25 cellular contexts compared by ENCODE assay signal in genomic region chr6:69785697-69786096, GRCh38. TPM values are rescaled to one million over a fixed set of nuclear protein-coding genes. Genes with fewer than 3 reads are reported as not detected.
DNase-seq lines count a peak whose midpoint lies in the region; ATAC-seq, FAIRE-seq and TF ChIP-seq lines count a peak whose summit lies in the region.
"Had no signal": no experiment of that assay in that cellular context is flagged by ENCODE, and none has a peak within 500 bp of the region (broad histone marks: within the 10 kb centered on the region; RNA-seq: fewer than 3 reads in every experiment).

No MANE protein-coding gene starts in this region.

- no peak for DNase-seq in HepG2 (ENCODE audit: low spot score)
- DNase-seq in body of pancreas: no peak
- no peak for DNase-seq in memory B cell (ENCODE audit: low spot score in 2 of 2)
- DNase-seq in stimulated activated naive B cell treated with anti-CD40 and anti-IgM and Interleukin-4, amounts not matched to agents 10 μg/mL and 1 μg/mL and 100 μg/mL, for 72 hours: no peak
- DNase-seq in activated CD4-positive, alpha-beta T cell treated with anti-CD3 and anti-CD28 coated beads, Interleukin-2, amount 50 U/mL, for 4 hours: no peak
- DNase-seq: Caco-2; CD4-positive, alpha-beta memory T cell; KBM-7; NCI-H1105 treated with DMSO at 0.1 percent for 48 hours; NCI-H146; NCI-H1930; NCI-H2107; NCI-H446; NCI-H524 treated with DMSO at 0.1 percent for 48 hours; NCI-H774; Right ventricle myocardium superior; RPMI8226 had no signal

- TF ChIP-seq EP300 in HepG2 (IDR thresholded peaks at IDR 0.05; ENCODE audit: low read depth in 2 of 2, low read length in 2 of 2) (no peak), HepG2 (CRISPR knock-in tag; IDR thresholded peaks at IDR 0.05; ENCODE audit: borderline replicate concordance) (no peak)

- H3K4me1 ChIP-seq in liver (ENCODE audit: control insufficient read depth in 4 of 4, insufficient read depth in 4 of 4, low read length in 3 of 4) (peaks cover 7 to 36% (median 19%) of the 10 kb centered on the region in 4 donors), HepG2 (ENCODE audit: insufficient read depth, low read length) (peaks cover 10% of the 10 kb centered on the region), body of pancreas (peaks cover 71% of the 10 kb centered on the region)
- H3K4me1 ChIP-seq: SJSA1 had no signal

- no peaks in the 10 kb centered on the region for H3K79me2 ChIP-seq in HepG2 (ENCODE audit: insufficient read depth, low read length)

- H3K36me3 Mint-ChIP-seq in memory B cell: peaks cover 18% of the 10 kb centered on the region
- H3K36me3 Mint-ChIP-seq in stimulated activated naive B cell treated with anti-CD40 and anti-IgM and Interleukin-4, amounts not matched to agents 10 μg/mL and 1 μg/mL and 100 μg/mL, for 72 hours: peaks cover 33 to 41% of the 10 kb centered on the region in 2 donors

- H3K36me3 ChIP-seq in liver (ENCODE audit: control insufficient read depth in 4 of 4, insufficient read depth in 3 of 4, low read depth in 1 of 4, low read length in 3 of 4) (peaks cover 0 to 5% (median 4%) of the 10 kb centered on the region in 4 donors), HepG2 (replicated peaks in 1 of 2; ENCODE audit: control insufficient read depth in 1 of 2, insufficient read depth in 2 of 2, low read length in 2 of 2) (peaks cover 0 to 6% of the 10 kb centered on the region in 2 experiments; a peak in 1 of 5 replicates), body of pancreas (replicated peaks in 1 of 2; ENCODE audit: insufficient read depth in 1 of 2, low read depth in 2 of 2) (no peaks in the 10 kb centered on the region)
- H3K36me3 ChIP-seq: SJSA1 had no signal

- H3K9ac ChIP-seq in liver (ENCODE audit: low read depth in 1 of 2, low read length in 2 of 2): peak overlapping the region in 1 of 2 donors; percentile 9
- no peak overlapping the region for H3K9ac ChIP-seq in HepG2 (ENCODE audit: insufficient read depth, low read depth, low read length)
- H3K9ac ChIP-seq: BLaER1 treated with 17β-estradiol and CSF1 and Interleukin-3, amounts not matched to agents 10 nM and 100 nM had no signal

- no peak for TF ChIP-seq RAD21 in liver (IDR thresholded peaks at IDR 0.05)
- no peak for TF ChIP-seq RAD21 in HepG2 (CRISPR knock-in tag; IDR thresholded peaks at IDR 0.05)

- intact Hi-C loops in HepG2 (cut with micrococcal nuclease; ENCODE audit: unreplicated experiment): no loop called here
- intact Hi-C loops in body of pancreas (cut with DNase I): no loop called here

- TF ChIP-seq CTCF in liver (IDR thresholded peaks at IDR 0.05; ENCODE audit: low read depth, low read length, missing input control): no peak
- no peak for TF ChIP-seq CTCF in HepG2 (CRISPR knock-in tag; IDR thresholded peaks at IDR 0.05)
- TF ChIP-seq CTCF in body of pancreas (IDR thresholded peaks at IDR 0.05): no peak

- H3K4me3 Mint-ChIP-seq in memory B cell: peak overlapping the region; percentile 54
- H3K4me3 Mint-ChIP-seq in stimulated activated naive B cell treated with anti-CD40 and anti-IgM and Interleukin-4, amounts not matched to agents 10 μg/mL and 1 μg/mL and 100 μg/mL, for 72 hours: no peak overlapping the region

- BruUV-seq in HepG2 (replicated peaks; lab: Mats Ljungman, UMichigan): no TSS peak

- H3K27ac ChIP-seq in liver (ENCODE audit: low read depth in 1 of 2, low read length in 2 of 2) (peak overlapping the region in 1 of 2 donors; percentile 24), HepG2 (ENCODE audit: extremely low read length, insufficient read depth, low read length) (no peak overlapping the region), body of pancreas (peak overlapping the region in 3 of 4 donors; percentile 25 to 66 (median 63))
- H3K27ac ChIP-seq: BLaER1 treated with 17β-estradiol and CSF1 and Interleukin-3, amounts not matched to agents 10 nM and 100 nM; HL-60; SJSA1 had no signal

- CTCF ChIA-PET in HepG2 (lab: Yijun Ruan, JAX; ENCODE audit: low intra/inter-chr PET ratio, low total read pairs): no interaction called here

- H3K4me2 ChIP-seq in HepG2 (ENCODE audit: low read depth, low read length): no peak overlapping the region

- H3K27me3 ChIP-seq in liver (ENCODE audit: control insufficient read depth in 4 of 4, insufficient read depth in 4 of 4, low read length in 3 of 4): no peaks in the 10 kb centered on the region
- no peaks in the 10 kb centered on the region for H3K27me3 ChIP-seq in HepG2 (ENCODE audit: control insufficient read depth in 1 of 2, insufficient read depth in 2 of 2, low read length in 2 of 2)
- H3K27me3 ChIP-seq in body of pancreas: no peaks in the 10 kb centered on the region
- H3K27me3 ChIP-seq: BLaER1 treated with 17β-estradiol and CSF1 and Interleukin-3, amounts not matched to agents 10 nM and 100 nM; SJSA1 had no signal

- H3K4me3 ChIP-seq in liver (ENCODE audit: low read depth in 1 of 3, low read length in 3 of 3): no peak overlapping the region
- no peak overlapping the region for H3K4me3 ChIP-seq in HepG2 (replicated peaks in 1 of 3; ENCODE audit: insufficient read depth in 1 of 3, low read depth in 2 of 3, low read length in 3 of 3)
- H3K4me3 ChIP-seq in body of pancreas: no peak overlapping the region
- H3K4me3 ChIP-seq: BLaER1 treated with 17β-estradiol and CSF1 and Interleukin-3, amounts not matched to agents 10 nM and 100 nM; GM12878; SJSA1 had no signal

- TF ChIP-seq POLR2A in HepG2 (IDR thresholded peaks at IDR 0.05; ENCODE audit: insufficient read depth in 1 of 2, low read depth in 2 of 2, low read length in 2 of 2) (no peak), body of pancreas (IDR thresholded peaks at IDR 0.05) (no peak)

- H3K9me3 Mint-ChIP-seq in memory B cell: no peaks in the 10 kb centered on the region
- H3K9me3 Mint-ChIP-seq in stimulated activated naive B cell treated with anti-CD40 and anti-IgM and Interleukin-4, amounts not matched to agents 10 μg/mL and 1 μg/mL and 100 μg/mL, for 72 hours: no peaks in the 10 kb centered on the region

- H4K20me1 ChIP-seq in HepG2 (ENCODE audit: insufficient read depth, low read length): no peaks in the 10 kb centered on the region; the same call in 1 of the 2 replicates

- no peak overlapping the region for H2AFZ ChIP-seq in HepG2 (ENCODE audit: low read length)

- H3K4me1 Mint-ChIP-seq in memory B cell: peaks cover 39% of the 10 kb centered on the region
- peaks cover 28 to 57% of the 10 kb centered on the region in 2 donors for H3K4me1 Mint-ChIP-seq in stimulated activated naive B cell treated with anti-CD40 and anti-IgM and Interleukin-4, amounts not matched to agents 10 μg/mL and 1 μg/mL and 100 μg/mL, for 72 hours

- H3K27me3 Mint-ChIP-seq in memory B cell: no peaks in the 10 kb centered on the region
- no peaks in the 10 kb centered on the region for H3K27me3 Mint-ChIP-seq in stimulated activated naive B cell treated with anti-CD40 and anti-IgM and Interleukin-4, amounts not matched to agents 10 μg/mL and 1 μg/mL and 100 μg/mL, for 72 hours
- H3K27me3 Mint-ChIP-seq: CD4-positive, alpha-beta memory T cell had no signal

- in situ Hi-C loops in HepG2 (cut with HindIII; ENCODE audit: extremely low pct_ligation_motif_present, low pct_unique_long_range_greater_than_20kb): no loop called here

- H3K9me3 ChIP-seq in liver (ENCODE audit: control insufficient read depth in 4 of 4, low read length in 3 of 4) (no peaks in the 10 kb centered on the region), HepG2 (ENCODE audit: low read length) (no peaks in the 10 kb centered on the region), body of pancreas (no peaks in the 10 kb centered on the region)
- H3K9me3 ChIP-seq: BLaER1 treated with 17β-estradiol and CSF1 and Interleukin-3, amounts not matched to agents 10 nM and 100 nM; Caco-2; SJSA1 had no signal

- ATAC-seq in HepG2 (no peak), body of pancreas (peak; percentile 19), memory B cell (ENCODE audit: low read depth) (no peak), HG02798 (IDR thresholded peaks at IDR 0.05; ENCODE audit: poor library complexity, unreplicated experiment) (no peak), GM18873 (IDR thresholded peaks at IDR 0.05; ENCODE audit: low FRiP score, unreplicated experiment) (no peak)
- no peak for ATAC-seq in stimulated activated naive B cell treated with anti-CD40 and anti-IgM and Interleukin-4, amounts not matched to agents 10 μg/mL and 1 μg/mL and 100 μg/mL, for 72 hours (replicated peaks)
- ATAC-seq: HCT116 had no signal

- H3K27ac Mint-ChIP-seq in memory B cell: peak overlapping the region; percentile 62
- peak overlapping the region; percentile 11 for H3K27ac Mint-ChIP-seq in stimulated activated naive B cell treated with anti-CD40 and anti-IgM and Interleukin-4, amounts not matched to agents 10 μg/mL and 1 μg/mL and 100 μg/mL, for 72 hours

- POLR2A ChIA-PET in HepG2 (lab: Yijun Ruan, JAX): interaction anchor here (1.4 kb wide), 1 partner anchor 11 kb away, joined by 4 read pairs; the partner anchor contains the start of gene LMBRD1

- FAIRE-seq in HepG2 (lab: Jason Lieb, UNC): no peak
- FAIRE-seq: GM12878 had no signal

TF ChIP-seq in liver, 16 proteins besides CTCF, POLR2A, EP300 and RAD21 (continues in another document):
- no peak for TF ChIP-seq NR2F2 (IDR thresholded peaks at IDR 0.05)

RNA-seq across cellular contexts. Expression of gene LMBRD1, which starts 11.1 kb away (rescaled TPM):
- total RNA-seq in liver (10 to 100 TPM; 39.3 to 47.2 TPM), HepG2 (2016; rRNA removed; fragmentation: Illumina TruSeq; extraction: Trizol) (12.7 and 21.5 TPM in 2 replicates), body of pancreas (10 to 100 TPM; 33.9 to 55.3 TPM)
- polyA plus RNA-seq in liver (10 to 100 TPM; 33.2 to 54.5 TPM), HepG2 (2011; rRNA removed) (17.2 and 18.9 TPM in 2 replicates)
- total RNA-seq in HepG2 (2016; cell fraction: cytosol; rRNA removed; fragmentation: Illumina TruSeq; extraction: Trizol; ENCODE audit: low read depth): 2.8 and 3.5 TPM in 2 replicates
- 11.1 and 20.6 TPM in 2 replicates for total RNA-seq in HepG2 (2016; cell fraction: insoluble cytoplasmic fraction; rRNA removed; fragmentation: Illumina TruSeq; extraction: Trizol)
- total RNA-seq in HepG2 (2016; cell fraction: membrane; rRNA removed; fragmentation: Illumina TruSeq; extraction: Trizol): 5.6 and 6.5 TPM in 2 replicates
- total RNA-seq in HepG2 (2016; cell fraction: nucleus; rRNA removed; fragmentation: Illumina TruSeq; extraction: Trizol): 25.3 and 26.9 TPM in 2 replicates
- polyA plus RNA-seq in HepG2 (2011; cell fraction: cytosol; rRNA removed): 6.4 and 13.3 TPM in 2 replicates
- 4.0 and 5.7 TPM in 2 replicates for polyA plus RNA-seq in HepG2 (2011; cell fraction: nucleus; rRNA removed)
- polyA plus RNA-seq in HepG2 (2012): 19.0 and 31.7 TPM in 2 replicates
- polyA plus RNA-seq in HepG2 (2016; cell fraction: cytosol; fragmentation: Illumina TruSeq; extraction: Trizol; ENCODE audit: low read depth): 1.5 TPM in 2 replicates
- polyA plus RNA-seq in HepG2 (2016; cell fraction: insoluble cytoplasmic fraction; fragmentation: Illumina TruSeq; extraction: Trizol; ENCODE audit: low read depth): 9.4 and 10.9 TPM in 2 replicates
- polyA plus RNA-seq in HepG2 (2016; cell fraction: membrane; fragmentation: Illumina TruSeq; extraction: Trizol; ENCODE audit: low read depth): 3.1 and 3.4 TPM in 2 replicates
- 21.2 and 25.7 TPM in 2 replicates for polyA plus RNA-seq in HepG2 (2016; cell fraction: nucleus; fragmentation: Illumina TruSeq; extraction: Trizol; ENCODE audit: insufficient read depth, low read depth)
- 11.5 and 13.8 TPM in 2 replicates for polyA minus RNA-seq in HepG2 (2011; rRNA and poly(A)+ RNA removed; ENCODE audit: low replicate concordance)
- polyA minus RNA-seq in HepG2 (2011; cell fraction: cytosol; rRNA and poly(A)+ RNA removed): 14.2 and 18.4 TPM in 2 replicates
- polyA minus RNA-seq in HepG2 (2011; cell fraction: nucleus; rRNA and poly(A)+ RNA removed): 28.2 and 39.4 TPM in 2 replicates
